Comparison of ENCODE assay signal across 9 cellular contexts in the genomic region with DNA sequence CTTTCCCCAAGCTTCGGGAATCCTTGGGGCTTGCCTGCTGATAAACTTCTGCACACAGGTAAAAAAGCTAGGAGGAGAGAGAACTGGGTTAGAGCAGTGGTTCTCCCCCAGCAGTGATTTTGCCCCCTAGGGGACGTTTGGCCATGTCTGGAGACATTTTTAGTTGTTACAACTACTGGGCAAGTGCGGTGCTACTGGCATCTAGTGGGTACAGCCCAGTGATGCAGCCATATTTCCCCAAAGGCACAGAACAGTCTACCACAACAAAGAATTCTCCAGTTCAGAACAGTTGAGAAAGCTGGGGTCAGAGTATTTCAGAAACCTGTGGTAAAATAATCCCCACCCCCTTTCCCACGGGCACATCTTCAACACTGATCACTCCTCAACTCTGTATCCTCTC. TPM values are rescaled to one million over a fixed set of nuclear protein-coding genes. Genes with fewer than 3 reads are reported as not detected.
DNase-seq lines count a peak whose midpoint lies in the region; ATAC-seq, FAIRE-seq and TF ChIP-seq lines count a peak whose summit lies in the region.
"Had no signal": no experiment of that assay in that cellular context is flagged by ENCODE, and none has a peak within 500 bp of the region (broad histone marks: within the 10 kb centered on the region; RNA-seq: fewer than 3 reads in every experiment).

No MANE protein-coding gene starts in this region.

- H3K27ac Mint-ChIP-seq in T-helper 17 cell, result no peak overlapping the region

- peaks cover 31% of the 10 kb centered on the region for H3K4me1 Mint-ChIP-seq in T-helper 17 cell

- peak; percentile 22 to 37 for DNase-seq in AML-193 (lab: John Stamatoyannopoulos, UW)
- DNase-seq in T-helper 17 cell, result peak in 1 of 3 donors; percentile 21
- no peak for DNase-seq in endothelial cell of umbilical vein (ENCODE audit: low read depth, low spot score)
- DNase-seq in mucosa of gallbladder (ENCODE audit: low spot score), result no peak
- DNase-seq in psoas muscle, result no peak
- DNase-seq in NCI-H2029 (lab: John Stamatoyannopoulos, UW), result no peak
- DNase-seq in NCI-H2029 treated with DMSO at 0.1 percent for 48 hours (lab: John Stamatoyannopoulos, UW), result no peak
- DNase-seq: IMR-90 had no signal

- H3K9me1 ChIP-seq in endothelial cell of umbilical vein (replicated peaks; ENCODE audit: control insufficient read depth, extremely low read depth, insufficient read depth, low read length), result no peaks in the 10 kb centered on the region

- H3K36me3 ChIP-seq in endothelial cell of umbilical vein (ENCODE audit: control insufficient read depth in 2 of 2, extremely low read depth in 1 of 2, insufficient read depth in 2 of 2, low read length in 2 of 2) (peaks cover 4 to 24% of the 10 kb centered on the region in 2 experiments), psoas muscle (ENCODE audit: insufficient read depth in 1 of 2, low read depth in 1 of 2) (peaks cover 9 to 88% of the 10 kb centered on the region in 2 donors)

- intact Hi-C loops in endothelial cell of umbilical vein (cut with micrococcal nuclease) (loop anchor here (10.0 kb wide), 1 partner anchor 113 kb away; no protein-coding TSS in a partner anchor), psoas muscle (cut with DNase I) (loop anchor here in 1 of 2 donors (2.0 kb wide), 2 partner anchors 83 to 113 kb away; a partner anchor contains a TSS)

- H3K4me2 ChIP-seq in endothelial cell of umbilical vein (ENCODE audit: insufficient read depth, low read length), result no peak overlapping the region

- peaks cover 12% of the 10 kb centered on the region for H3K36me3 Mint-ChIP-seq in T-helper 17 cell (ENCODE audit: low read depth)

- H3K27me3 Mint-ChIP-seq in T-helper 17 cell, result no peaks in the 10 kb centered on the region

- 75 to 87% (median 81%) methylated on average over 4 of the region's 4 CpGs for WGBS in psoas muscle, 3 donors

- H3K4me3 ChIP-seq in endothelial cell of umbilical vein (replicated peaks in 1 of 3; ENCODE audit: insufficient read depth in 1 of 3, low read depth in 1 of 3, low read length in 3 of 3) (no peak overlapping the region), psoas muscle (no peak overlapping the region)

- peak overlapping the region; percentile 86 for H3K4me3 Mint-ChIP-seq in T-helper 17 cell

- no peaks in the 10 kb centered on the region for H4K20me1 ChIP-seq in endothelial cell of umbilical vein (replicated peaks; ENCODE audit: control insufficient read depth, extremely low read depth, insufficient read depth, low read length)

- no peak overlapping the region for H2AFZ ChIP-seq in endothelial cell of umbilical vein (ENCODE audit: low read depth, low read length)

- H3K79me2 ChIP-seq in endothelial cell of umbilical vein (ENCODE audit: control insufficient read depth, insufficient read depth, low read length), result no peaks in the 10 kb centered on the region

- dilution Hi-C loops in endothelial cell of umbilical vein (cut with MboI; ENCODE audit: extremely low pct_ligation_motif_present, low sequenced_read_pairs), result no loop called here

- CTCF ChIA-PET in endothelial cell of umbilical vein (lab: Charles Lee), result interaction anchor here (1.5 to 1.7 kb wide), 2 partner anchors 13 to 112 kb away, joined by 3 to 5 read pairs; no protein-coding TSS in a partner anchor

- no peaks in the 10 kb centered on the region for H3K27me3 ChIP-seq in endothelial cell of umbilical vein (ENCODE audit: control insufficient read depth in 2 of 2, insufficient read depth in 2 of 2, low read length in 2 of 2)
- H3K27me3 ChIP-seq in psoas muscle (ENCODE audit: insufficient read depth in 3 of 3, low read length in 2 of 3), result no peaks in the 10 kb centered on the region

- no TSS peak for BruUV-seq in endothelial cell of umbilical vein (replicated peaks; lab: Mats Ljungman, UMichigan)

- no peak for FAIRE-seq in endothelial cell of umbilical vein (lab: Jason Lieb, UNC)

- POLR2A ChIA-PET in endothelial cell of umbilical vein (lab: Charles Lee), result no interaction called here

- H3K9ac ChIP-seq in endothelial cell of umbilical vein (replicated peaks; ENCODE audit: extremely low read depth, insufficient read depth, low read length), result no peak overlapping the region

- no peak for TF ChIP-seq POLR2A in endothelial cell of umbilical vein (IDR thresholded peaks at IDR 0.05; ENCODE audit: low read depth, low read length)

- peaks cover 6% of the 10 kb centered on the region for H3K4me1 ChIP-seq in endothelial cell of umbilical vein (ENCODE audit: control insufficient read depth, extremely low read depth, insufficient read depth, low read length)
- H3K4me1 ChIP-seq in psoas muscle, result peaks cover 4% of the 10 kb centered on the region

- H3K9me3 ChIP-seq in T-helper 17 cell (ENCODE audit: control insufficient read depth, low read length, poor library complexity, severe bottlenecking) (no peaks in the 10 kb centered on the region), endothelial cell of umbilical vein (replicated peaks; ENCODE audit: control insufficient read depth, insufficient read depth, low read length) (no peaks in the 10 kb centered on the region), psoas muscle (no peaks in the 10 kb centered on the region)

- peak; percentile 87 for ATAC-seq in T-helper 17 cell
- no peak for ATAC-seq in psoas muscle

- peak; percentile 63 for TF ChIP-seq CTCF in GM12873 (IDR thresholded peaks at IDR 0.05; ENCODE audit: insufficient read depth, low read depth, low read length, missing control alignments)
- peak; percentile 18 to 26 for TF ChIP-seq CTCF in endothelial cell of umbilical vein (IDR thresholded peaks at IDR 0.05; ENCODE audit: extremely low read depth in 1 of 2, insufficient read depth in 1 of 2, low read depth in 1 of 2, low read length in 2 of 2)
- TF ChIP-seq CTCF in psoas muscle (IDR thresholded peaks at IDR 0.05), result no peak

- H3K27ac ChIP-seq in endothelial cell of umbilical vein (ENCODE audit: insufficient read depth, low read depth, low read length) (no peak overlapping the region), psoas muscle (no peak overlapping the region)

TF ChIP-seq in endothelial cell of umbilical vein, 7 proteins besides CTCF, POLR2A, EP300 and RAD21:
- TF ChIP-seq GATA2 (IDR thresholded peaks at IDR 0.05; ENCODE audit: insufficient read depth, insufficient read length, low read depth, low read length) (no peak), EZH2 (IDR thresholded peaks at IDR 0.05; ENCODE audit: borderline replicate concordance, low read depth, low read length, severe bottlenecking) (no peak), FOS (IDR thresholded peaks at IDR 0.05; ENCODE audit: borderline replicate concordance, insufficient read depth, low read length) (no peak), MYC (IDR thresholded peaks at IDR 0.05; ENCODE audit: low read depth, low read length) (no peak)
- TF ChIP-seq, protein P1, sequence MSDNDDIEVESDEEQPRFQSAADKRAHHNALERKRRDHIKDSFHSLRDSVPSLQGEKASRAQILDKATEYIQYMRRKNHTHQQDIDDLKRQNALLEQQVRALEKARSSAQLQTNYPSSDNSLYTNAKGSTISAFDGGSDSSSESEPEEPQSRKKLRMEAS (IDR thresholded peaks at IDR 0.05; ENCODE audit: insufficient read depth, insufficient read length), result no peak

RNA-seq across cellular contexts. Expression of a gene that starts 41.3 kb away (rescaled TPM):
- total RNA-seq in T-helper 17 cell (not detected), endothelial cell of umbilical vein (0.66 and 1.2 TPM in 2 replicates), mucosa of gallbladder (0.23 TPM), psoas muscle (not detected)
- polyA plus RNA-seq in endothelial cell of umbilical vein (0.33 and 0.35 TPM in 2 replicates), psoas muscle (under 1 TPM in 2 of 3 donors, not detected in 1; 0.03 TPM)
- 0.06 and 0.13 TPM in 2 replicates for polyA plus RNA-seq in endothelial cell of umbilical vein (2011; cell fraction: cytosol; rRNA removed)
- 2.0 and 2.6 TPM in 2 replicates for polyA plus RNA-seq in endothelial cell of umbilical vein (2011; cell fraction: nucleus; rRNA removed)
- polyA plus RNA-seq in endothelial cell of umbilical vein (2012), result 0.46 and 0.51 TPM in 2 replicates
- polyA minus RNA-seq in endothelial cell of umbilical vein, result 0.28 and 0.36 TPM in 2 replicates
- polyA minus RNA-seq in endothelial cell of umbilical vein (2011; cell fraction: cytosol; rRNA and poly(A)+ RNA removed), result not detected
- polyA minus RNA-seq in endothelial cell of umbilical vein (2011; cell fraction: nucleus; rRNA and poly(A)+ RNA removed), result 0.63 TPM in 1 of 2 replicates, not detected in the other
- total RNA-seq: IMR-90 had no signal

Comparison
In these comparisons a context has a peak if more than half of its experiments do, and no peak if none do; other contexts are left out.
1. DNase-seq: peak in AML-193 (2 of 2); none in endothelial cell of umbilical vein (single experiment), mucosa of gallbladder (single experiment), psoas muscle (0 of 2), NCI-H2029 (single experiment) and NCI-H2029 treated with DMSO at 0.1 percent for 48 hours (single experiment).